In genomic region chr9:61671276-61671973, GRCh38 we compare ENCODE assay signal across 19 cellular contexts.
A peak's percentile ranks its signal among the peaks of the same experiment; 100 is the strongest.
DNase-seq lines count a peak whose midpoint lies in the region; ATAC-seq and TF ChIP-seq lines count a peak whose summit lies in the region.
"Had no signal": no experiment of that assay in that cellular context is flagged by ENCODE, and none has a peak within 500 bp of the region (broad histone marks: within the 10 kb centered on the region; RNA-seq: fewer than 3 reads in every experiment).

No MANE protein-coding gene starts in this region.

- no peaks in the 10 kb centered on the region for H3K9me3 ChIP-seq in right atrium auricular region
- H3K9me3 ChIP-seq: thyroid gland had no signal

- H3K36me3 ChIP-seq in right atrium auricular region = no peaks in the 10 kb centered on the region
- H3K36me3 ChIP-seq: thyroid gland had no signal

- ATAC-seq in left ventricle myocardium superior = no peak
- ATAC-seq in HG03565 (IDR thresholded peaks at IDR 0.05; ENCODE audit: unreplicated experiment) = no peak
- ATAC-seq: stimulated activated effector memory CD8-positive, alpha-beta T cell treated with anti-CD3 and anti-CD28 coated beads, Interleukin-12 subunit alpha, Interleukin-12 subunit beta, amount 100 ng/mL, for 72 hours had no signal

- no peak overlapping the region for H3K27ac ChIP-seq in right atrium auricular region
- H3K27ac ChIP-seq: thyroid gland had no signal

- no peaks in the 10 kb centered on the region for H3K27me3 ChIP-seq in right atrium auricular region
- H3K27me3 ChIP-seq: thyroid gland had no signal

- intact Hi-C loops in left ventricle myocardium superior (cut with micrococcal nuclease) = no loop called here

- DNase-seq in right atrium auricular region (ENCODE audit: low spot score) (peak; percentile 30), left ventricle myocardium superior (no peak), mucosa of gallbladder (ENCODE audit: low spot score) (peak; percentile 8), kidney tubule cell (ENCODE audit: low spot score) (no peak), cerebellar cortex (ENCODE audit: low spot score) (no peak), NCI-H69 (lab: John Stamatoyannopoulos, UW) (no peak)
- peak; percentile 8 for DNase-seq in activated CD8-positive, alpha-beta memory T cell treated with anti-CD3 and anti-CD28 coated beads, Interleukin-2, amount 50 U/mL, for 4 hours
- DNase-seq: activated CD4-positive, CD25-positive, alpha-beta regulatory T cell treated with anti-CD3 and anti-CD28 coated beads, Interleukin-2, amount 50 U/mL, for 72 hours; activated naive CD4-positive, alpha-beta T cell treated with Interleukin-2 at 50 U/mL for 16 hours; anterior cingulate cortex; DND-41; hippocampal formation; NCI-H1436 treated with DMSO at 0.1 percent for 48 hours; NCI-H446 treated with DMSO at 0.1 percent for 48 hours; stimulated activated CD4-positive, alpha-beta T cell treated with anti-CD3 and anti-CD28 coated beads, Interleukin-15, amount 100 ng/mL, for 24 hours; T-helper 9 cell; thyroid gland had no signal

- TF ChIP-seq CTCF in right atrium auricular region (IDR thresholded peaks at IDR 0.05) = no peak

- H3K4me3 ChIP-seq in right atrium auricular region = no peak overlapping the region
- H3K4me3 ChIP-seq: thyroid gland had no signal

- H3K4me1 ChIP-seq in right atrium auricular region = no peaks in the 10 kb centered on the region
- H3K4me1 ChIP-seq: thyroid gland had no signal

Comparison
In these comparisons a context has a peak if more than half of its experiments do, and no peak if none do; other contexts are left out.
1. DNase-seq: peak in right atrium auricular region (single experiment), activated CD8-positive, alpha-beta memory T cell treated with anti-CD3 and anti-CD28 coated beads, Interleukin-2, amount 50 U/mL, for 4 hours (single experiment) and mucosa of gallbladder (single experiment); none in left ventricle myocardium superior (single experiment), kidney tubule cell (single experiment), cerebellar cortex (single experiment) and NCI-H69 (single experiment).